Comparison of ENCODE assay signal across 10 cellular contexts in genomic region chr1:201024251-201024998, GRCh38. TPM values are rescaled to one million over a fixed set of nuclear protein-coding genes. Genes with fewer than 3 reads are reported as not detected.
DNase-seq lines count a peak whose midpoint lies in the region; ATAC-seq and TF ChIP-seq lines count a peak whose summit lies in the region.
"Had no signal": no experiment of that assay in that cellular context is flagged by ENCODE, and none has a peak within 500 bp of the region (broad histone marks: within the 10 kb centered on the region; RNA-seq: fewer than 3 reads in every experiment).

No MANE protein-coding gene starts in this region.

- peaks cover 3% of the 10 kb centered on the region; the same call in 1 of the 2 replicates for H4K20me1 ChIP-seq in DOHH2 (ENCODE audit: control insufficient read depth, insufficient read depth, low read depth, low read length)

- H3K27ac ChIP-seq in DOHH2 (ENCODE audit: low read depth, low read length) (no peak overlapping the region), heart left ventricle (no peak overlapping the region)
- H3K27ac ChIP-seq: PC-9, psoas muscle had no signal

- peak overlapping the region; percentile 78 for H3K4me3 Mint-ChIP-seq in nephron progenitor cell

- no peaks in the 10 kb centered on the region for H3K9me3 Mint-ChIP-seq in nephron progenitor cell

- no peak for TF ChIP-seq POLR2A in heart left ventricle (IDR thresholded peaks at IDR 0.05)

- peaks cover 16% of the 10 kb centered on the region for H3K27me3 Mint-ChIP-seq in nephron progenitor cell (ENCODE audit: low read depth, poor library complexity)

- H3K4me1 ChIP-seq in DOHH2 (ENCODE audit: control insufficient read depth, low read length) (peaks cover 78% of the 10 kb centered on the region), heart left ventricle (peaks cover 0 to 90% (median 28%) of the 10 kb centered on the region in 12 donors)

- H3K36me3 ChIP-seq in DOHH2 (ENCODE audit: control insufficient read depth, low read length) (peaks cover 4% of the 10 kb centered on the region; the same call in 1 of the 2 replicates), heart left ventricle (no peaks in the 10 kb centered on the region)

- H3F3A ChIP-seq in DOHH2 (ENCODE audit: control insufficient read depth, insufficient read depth), result peaks cover 15% of the 10 kb centered on the region

- H3K9me3 ChIP-seq in DOHH2 (ENCODE audit: control insufficient read depth, insufficient read depth, low read length) (no peaks in the 10 kb centered on the region), heart left ventricle (no peaks in the 10 kb centered on the region)
- H3K9me3 ChIP-seq: psoas muscle had no signal

- 78 to 86% (median 83%) methylated on average over 6 of the region's 6 CpGs for WGBS in heart left ventricle, 4 donors

- H3K27me3 ChIP-seq in DOHH2 (ENCODE audit: control insufficient read depth, low read length) (no peaks in the 10 kb centered on the region), heart left ventricle (no peaks in the 10 kb centered on the region)

- H3K4me2 ChIP-seq in DOHH2 (ENCODE audit: low read length), result peak overlapping the region; percentile 14; the same call in 1 of the 2 replicates

- TF ChIP-seq CTCF in DOHH2 (IDR thresholded peaks at IDR 0.05; ENCODE audit: low read depth, low read length, poor library complexity, severe bottlenecking) (no peak), nephron progenitor cell (IDR thresholded peaks at IDR 0.05) (no peak), omental fat pad (IDR thresholded peaks at IDR 0.05) (no peak), heart left ventricle (IDR thresholded peaks at IDR 0.05) (no peak)

- H3K27ac Mint-ChIP-seq in nephron progenitor cell, result no peak overlapping the region

- H3K4me3 ChIP-seq in DOHH2 (ENCODE audit: low read length) (no peak overlapping the region), heart left ventricle (peak overlapping the region in 1 of 12 donors; percentile 54)
- H3K4me3 ChIP-seq: PC-9 had no signal

- no peaks in the 10 kb centered on the region for H3K36me3 Mint-ChIP-seq in nephron progenitor cell (ENCODE audit: low read depth)

- H3K79me2 ChIP-seq in DOHH2 (ENCODE audit: control insufficient read depth, low read length), result peaks cover 24% of the 10 kb centered on the region

- no peak for ATAC-seq in omental fat pad (ENCODE audit: low FRiP score)
- ATAC-seq in heart left ventricle, result no peak

- H3K4me1 Mint-ChIP-seq in nephron progenitor cell, result peaks cover 77% of the 10 kb centered on the region

- DNase-seq in NAMALWA (ENCODE audit: low spot score) (peak; percentile 25), ecto neural progenitor cell (ENCODE audit: low spot score) (peak; percentile 75), nephron progenitor cell (peak; percentile 33), NCI-H2227 treated with DMSO at 0.1 percent for 48 hours (lab: John Stamatoyannopoulos, UW) (no peak), NCI-H510A (lab: John Stamatoyannopoulos, UW) (no peak), omental fat pad (ENCODE audit: low spot score) (no peak), heart left ventricle (no peak)

- no peaks in the 10 kb centered on the region for H3K9me2 ChIP-seq in DOHH2 (replicated peaks; ENCODE audit: control insufficient read depth, low read length)

- intact Hi-C loops in heart left ventricle (cut with DNase I), result loop anchor here in 1 of 10 donors (10.0 kb wide), 1 partner anchor 400 kb away; the partner anchor contains the start of gene KIF14

RNA-seq across cellular contexts. Expression of gene KIF21B, which starts 0.9 kb away (rescaled TPM):
- 1 to 10 TPM in 3 of 4 donors, under 1 TPM in 1; 0.93 to 6.1 (median 3.7) TPM for total RNA-seq in omental fat pad
- total RNA-seq in heart left ventricle, result 1 to 10 TPM in 2 of 9 donors, under 1 TPM in 7; 0.21 to 3.6 (median 0.47) TPM
- polyA plus RNA-seq in heart left ventricle, result under 1 TPM; 0.29 to 0.30 TPM

Comparison
In these comparisons a context has a peak if more than half of its experiments do, and no peak if none do; other contexts are left out.
1. DNase-seq: peak in NAMALWA (single experiment), ecto neural progenitor cell (single experiment) and nephron progenitor cell (single experiment); none in NCI-H2227 treated with DMSO at 0.1 percent for 48 hours (single experiment), NCI-H510A (single experiment), omental fat pad (single experiment) and heart left ventricle (0 of 5).